Comparison of ENCODE assay signal across 14 cellular contexts in genomic region chr13:51730927-51731326, GRCh38.
A peak's percentile ranks its signal among the peaks of the same experiment; 100 is the strongest.
DNase-seq lines count a peak whose midpoint lies in the region; TF ChIP-seq lines count a peak whose summit lies in the region.
"Had no signal": no experiment of that assay in that cellular context is flagged by ENCODE, and none has a peak within 500 bp of the region (broad histone marks: within the 10 kb centered on the region; RNA-seq: fewer than 3 reads in every experiment).

No MANE protein-coding gene starts in this region.

- H3K4me1 ChIP-seq in osteoblast (ENCODE audit: insufficient read depth, low read length) = peaks cover 69% of the 10 kb centered on the region
- peaks cover 0 to 11% of the 10 kb centered on the region in 2 donors for H3K4me1 ChIP-seq in thyroid gland

- intact Hi-C loops in thyroid gland (cut with DNase I) = no loop called here

- TF ChIP-seq POLR2A in thyroid gland (IDR thresholded peaks at IDR 0.05) = no peak

- CTCF ChIA-PET in RWPE1 (lab: Yijun Ruan, JAX) = interaction anchor here (0.7 kb wide), 1 partner anchor 276 kb away, joined by 4 read pairs; no protein-coding TSS in a partner anchor

- POLR2A ChIA-PET in RWPE1 (lab: Yijun Ruan, JAX; ENCODE audit: low non-redundant PET) = no interaction called here

- H3K27ac ChIP-seq in RWPE1 (peak overlapping the region; percentile 77; the same call in 1 of the 2 replicates), caudate nucleus (ENCODE audit: low read depth, low read length) (peak overlapping the region; percentile 46), osteoblast (ENCODE audit: low read depth, low read length) (peak overlapping the region; percentile 99), thyroid gland (peak overlapping the region in 2 of 3 donors; percentile 20 to 27)

- WGBS in thyroid gland, 2 donors = 93 to 94% methylated on average over 1 of the region's 1 CpG

- no peak for TF ChIP-seq CTCF in RWPE1 (conservative IDR thresholded peaks at IDR 0.05; ENCODE audit: low read depth)
- TF ChIP-seq CTCF in osteoblast (IDR thresholded peaks at IDR 0.05; ENCODE audit: extremely low read depth, low read depth, low read length) = no peak
- TF ChIP-seq CTCF in thyroid gland (IDR thresholded peaks at IDR 0.05) = no peak

- no peaks in the 10 kb centered on the region for H3K27me3 ChIP-seq in osteoblast (ENCODE audit: insufficient read depth, low read length)
- no peaks in the 10 kb centered on the region for H3K27me3 ChIP-seq in thyroid gland
- no peaks in the 10 kb centered on the region for H3K27me3 ChIP-seq in H7 (ENCODE audit: control insufficient read depth, insufficient read depth, low read length)

- H3K36me3 ChIP-seq in osteoblast (ENCODE audit: insufficient read depth, low read length) (peaks cover 9% of the 10 kb centered on the region), thyroid gland (peaks cover 0 to 4% of the 10 kb centered on the region in 2 donors), H7 (replicated peaks; ENCODE audit: control insufficient read depth, insufficient read depth, low read length) (no peaks in the 10 kb centered on the region; the same call in 1 of the 2 replicates)

- peak overlapping the region; percentile 84 for H3K4me2 ChIP-seq in osteoblast (ENCODE audit: insufficient read depth, low read length)

- H3K9me3 ChIP-seq in osteoblast (ENCODE audit: low read depth, low read length) (no peaks in the 10 kb centered on the region), thyroid gland (no peaks in the 10 kb centered on the region)

- H4K20me1 ChIP-seq in osteoblast (ENCODE audit: insufficient read depth, low read length) = peaks cover 4% of the 10 kb centered on the region

- DNase-seq in RWPE1 (ENCODE audit: low spot score) = no peak
- no peak for DNase-seq in caudate nucleus (lab: John Stamatoyannopoulos, UW)
- no peak for DNase-seq in osteoblast (ENCODE audit: insufficient read length, low spot score, missing footprints)
- DNase-seq in thyroid gland = no peak
- DNase-seq in iPS-NIHi7 (ENCODE audit: extremely low spot score) = no peak
- DNase-seq in NCI-H187 (lab: John Stamatoyannopoulos, UW) = no peak
- DNase-seq in H7 = no peak
- DNase-seq: activated CD4-positive, alpha-beta T cell treated with anti-CD3 and anti-CD28 coated beads for 1 hour; activated naive CD4-positive, alpha-beta T cell treated with Interleukin-2 at 50 U/mL for 16 hours; C1 segment of cervical spinal cord; GOT3; hippocampal formation; kidney glomerular epithelial cell; NK-92 treated with Interleukin-12 subunit alpha and Interleukin-12 subunit beta, amount 100 ng/mL, for 24 hours had no signal

- no peak overlapping the region for H3K4me3 ChIP-seq in osteoblast (ENCODE audit: insufficient read depth, low read length)
- no peak overlapping the region for H3K4me3 ChIP-seq in thyroid gland (replicated peaks in 1 of 3)
- H3K4me3 ChIP-seq in H7 (ENCODE audit: insufficient read depth, low read depth, low read length) = no peak overlapping the region

- H3K79me2 ChIP-seq in osteoblast (ENCODE audit: insufficient read depth, low read length) = peaks cover 38% of the 10 kb centered on the region

- no peak overlapping the region for H2AFZ ChIP-seq in osteoblast (ENCODE audit: low read length)

Comparison
In these comparisons a context has a peak if more than half of its experiments do, and no peak if none do; other contexts are left out.
1. H3K27ac ChIP-seq: peak in every context shown above with its lines; median percentile 99 in osteoblast; 77 in RWPE1; 46 in caudate nucleus; 24 in thyroid gland.